ENCODE assay signal across 30 cellular contexts in genomic region chr5:158744680-158745079, GRCh38.
"Had no signal": no experiment of that assay in that cellular context is flagged by ENCODE, and none has a peak within 500 bp of the region (broad histone marks: within the 10 kb centered on the region; RNA-seq: fewer than 3 reads in every experiment).

No MANE protein-coding gene starts in this region.

- H3K27me3 Mint-ChIP-seq: activated CD4-positive, alpha-beta T cell treated with anti-CD3 and anti-CD28 coated beads, Interleukin-2, amount 10 ng/mL, durations not matched to agents 7 days and 5 days; activated naive CD8-positive, alpha-beta T cell had no signal

- H3K9me3 ChIP-seq: esophagus muscularis mucosa, gastrocnemius medialis had no signal

- H3K27me3 ChIP-seq: brain microvascular endothelial cell, esophagus muscularis mucosa, foreskin keratinocyte, gastrocnemius medialis had no signal

- H3K4me3 ChIP-seq: esophagus muscularis mucosa, gastrocnemius medialis had no signal

- DNase-seq: activated CD4-positive, alpha-beta T cell treated with anti-CD3 and anti-CD28 coated beads for 1 hour; activated CD4-positive, alpha-beta T cell treated with anti-CD3 and anti-CD28 coated beads for 4 hours; activated CD4-positive, alpha-beta T cell treated with anti-CD3 and anti-CD28 coated beads, Interleukin-2, amount 10 ng/mL, durations not matched to agents 7 days and 5 days; activated CD4-positive, alpha-beta T cell treated with anti-CD3 and anti-CD28 coated beads, Interleukin-2, amount 50 U/mL, for 4 hours; activated CD8-positive, alpha-beta memory T cell treated with anti-CD3 and anti-CD28 coated beads for 24 hours; activated CD8-positive, alpha-beta T cell treated with anti-CD3 and anti-CD28 coated beads for 36 hours; activated effector memory CD4-positive, alpha-beta T cell treated with Interleukin-2 at 50 U/mL for 16 hours; activated gamma-delta T cell treated with Interleukin-2 at 50 U/mL for 16 hours; activated naive CD4-positive, alpha-beta T cell treated with anti-CD3 and anti-CD28 coated beads, Interleukin-2, amount 50 U/mL, for 16 hours; activated naive CD4-positive, alpha-beta T cell treated with Interleukin-2 at 50 U/mL for 16 hours; activated T-cell treated with anti-CD3 and anti-CD28 coated beads, Interleukin-2, amount 50 U/mL, for 4 hours; amniotic stem cell; anterior cingulate cortex; brain microvascular endothelial cell; cortex of kidney; dermis blood vessel endothelial cell; effector CD4-positive, alpha-beta T cell; effector memory CD8-positive, alpha-beta T cell; erythroblast; foreskin keratinocyte; gastrocnemius medialis; glutamatergic neuron; SW 1271; T-helper 1 cell; T-helper 17 cell had no signal

- ATAC-seq: activated CD8-positive, alpha-beta T cell treated with anti-CD3 and anti-CD28 coated beads for 36 hours; activated T-cell treated with anti-CD3 and anti-CD28 coated beads, Interleukin-2, amount 50 U/mL, for 4 hours; activated T-helper 17 cell treated with anti-CD3 and anti-CD28 coated beads, Interleukin-2, amount 50 U/mL, for 72 hours; effector memory CD8-positive, alpha-beta T cell; foreskin keratinocyte; gastrocnemius medialis; T-helper 17 cell had no signal

- H3K27ac Mint-ChIP-seq: activated CD4-positive, alpha-beta T cell treated with anti-CD3 and anti-CD28 coated beads, Interleukin-2, amount 10 ng/mL, durations not matched to agents 7 days and 5 days; activated CD8-positive, alpha-beta T cell treated with anti-CD3 and anti-CD28 coated beads for 36 hours; activated naive CD8-positive, alpha-beta T cell; activated T-helper 17 cell treated with anti-CD3 and anti-CD28 coated beads, Interleukin-2, amount 50 U/mL, for 72 hours; effector memory CD8-positive, alpha-beta T cell; T-helper 17 cell; T-helper 2 cell treated with Interferon-gamma antibody and Interleukin-4, amounts not matched to agents 5 μg/mL and 100 μg/mL, for 36 hours had no signal

- H3K4me1 ChIP-seq: esophagus muscularis mucosa, foreskin keratinocyte had no signal

- H3K36me3 Mint-ChIP-seq: activated naive CD8-positive, alpha-beta T cell had no signal

- H3K4me3 Mint-ChIP-seq: activated CD4-positive, alpha-beta T cell treated with anti-CD3 and anti-CD28 coated beads, Interleukin-2, amount 10 ng/mL, durations not matched to agents 7 days and 5 days; activated CD8-positive, alpha-beta T cell treated with anti-CD3 and anti-CD28 coated beads for 36 hours; activated naive CD8-positive, alpha-beta T cell; activated T-cell treated with anti-CD3 and anti-CD28 coated beads, Interleukin-2, amount 50 U/mL, for 4 hours; activated T-helper 17 cell treated with anti-CD3 and anti-CD28 coated beads, Interleukin-2, amount 50 U/mL, for 72 hours; central memory CD8-positive, alpha-beta T cell; effector memory CD8-positive, alpha-beta T cell; T-helper 17 cell; T-helper 2 cell treated with Interferon-gamma antibody and Interleukin-4, amounts not matched to agents 5 μg/mL and 100 μg/mL, for 36 hours had no signal

- H3K36me3 ChIP-seq: brain microvascular endothelial cell, esophagus muscularis mucosa, gastrocnemius medialis had no signal

- H3K9me3 Mint-ChIP-seq: activated CD4-positive, alpha-beta T cell treated with anti-CD3 and anti-CD28 coated beads, Interleukin-2, amount 10 ng/mL, durations not matched to agents 7 days and 5 days; activated CD8-positive, alpha-beta T cell treated with anti-CD3 and anti-CD28 coated beads for 36 hours; activated T-cell treated with anti-CD3 and anti-CD28 coated beads, Interleukin-2, amount 50 U/mL, for 4 hours; activated T-helper 17 cell treated with anti-CD3 and anti-CD28 coated beads, Interleukin-2, amount 50 U/mL, for 72 hours; central memory CD8-positive, alpha-beta T cell; effector memory CD8-positive, alpha-beta T cell; T-helper 2 cell treated with Interferon-gamma antibody and Interleukin-4, amounts not matched to agents 5 μg/mL and 100 μg/mL, for 36 hours had no signal

- H3K27ac ChIP-seq: brain microvascular endothelial cell, esophagus muscularis mucosa, foreskin keratinocyte, gastrocnemius medialis had no signal
